Comparison of ENCODE assay signal across 8 cellular contexts in genomic region chr12:107027304-107028053, GRCh38. TPM values are rescaled to one million over a fixed set of nuclear protein-coding genes. Genes with fewer than 3 reads are reported as not detected.
DNase-seq lines count a peak whose midpoint lies in the region; TF ChIP-seq lines count a peak whose summit lies in the region.

No MANE protein-coding gene starts in this region.

- no peaks in the 10 kb centered on the region for H3K27me3 Mint-ChIP-seq in osteocyte (ENCODE audit: unreplicated experiment)

- TF ChIP-seq CTCF in fibroblast of pulmonary artery (IDR thresholded peaks at IDR 0.05; ENCODE audit: low read length, missing control alignments) (no peak), osteocyte (IDR thresholded peaks at IDR 0.05) (no peak)

- POLR2A ChIA-PET in HEK293T (lab: Yijun Ruan, JAX) = no interaction called here

- H3K4me1 Mint-ChIP-seq in osteocyte (ENCODE audit: unreplicated experiment) = peaks cover 46% of the 10 kb centered on the region

- H3K36me3 Mint-ChIP-seq in osteocyte (ENCODE audit: unreplicated experiment) = no peaks in the 10 kb centered on the region

- peak overlapping the region; percentile 54 for H3K4me3 Mint-ChIP-seq in osteocyte (ENCODE audit: unreplicated experiment)

- H3K4me3 ChIP-seq in ACC112 (ENCODE audit: low read depth, low read length) = peak overlapping the region; percentile 50
- H3K4me3 ChIP-seq in fibroblast of pulmonary artery (replicated peaks; ENCODE audit: low read depth, low read length) = no peak overlapping the region

- H3K27ac Mint-ChIP-seq in osteocyte (ENCODE audit: unreplicated experiment) = peak overlapping the region; percentile 98

- DNase-seq in HEK293T (ENCODE audit: extremely low spot score) (peak; percentile 14), T1000 (lab: John Stamatoyannopoulos, UW) (peak; percentile 6), fibroblast of pulmonary artery (ENCODE audit: low read depth) (peak; percentile 97), osteocyte (ENCODE audit: extremely low spot score, unreplicated experiment) (no peak), cortex of kidney (lab: John Stamatoyannopoulos, UW) (no peak)
- DNase-seq in activated CD4-positive, alpha-beta T cell treated with anti-CD3 and anti-CD28 coated beads for 1 hour = no peak
- no peak for DNase-seq in activated CD8-positive, alpha-beta memory T cell treated with anti-CD3 and anti-CD28 coated beads, Interleukin-2, amount 50 U/mL, for 4 hours

- CTCF ChIA-PET in HEK293T (lab: Yijun Ruan, JAX) = no interaction called here

- H3K27me3 ChIP-seq in ACC112 (ENCODE audit: insufficient read depth, low read length) = no peaks in the 10 kb centered on the region

- H2AFZ ChIP-seq in ACC112 (ENCODE audit: low read length, unreplicated experiment) = no peak overlapping the region

- peak overlapping the region; percentile 95 for H3K27ac ChIP-seq in ACC112 (ENCODE audit: low read depth, low read length)

- peaks cover 24% of the 10 kb centered on the region for H3K4me1 ChIP-seq in ACC112 (ENCODE audit: control insufficient read depth, insufficient read depth, low read length, unreplicated experiment)

- H3K79me2 ChIP-seq in ACC112 (ENCODE audit: control insufficient read depth, insufficient read depth, low read length, unreplicated experiment) = peaks cover 6% of the 10 kb centered on the region

- H3K9me3 Mint-ChIP-seq in osteocyte (ENCODE audit: unreplicated experiment) = no peaks in the 10 kb centered on the region

- H3K36me3 ChIP-seq in ACC112 (ENCODE audit: insufficient read depth, low read length) = no peaks in the 10 kb centered on the region

TF ChIP-seq in HEK293T, 16 proteins besides CTCF, POLR2A, EP300 and RAD21:
- TF ChIP-seq SUZ12 (IDR thresholded peaks at IDR 0.05) (no peak), SP1 (IDR thresholded peaks at IDR 0.05) (no peak), FOXA1 (IDR thresholded peaks at IDR 0.05) (no peak), ARNT (IDR thresholded peaks at IDR 0.05) (no peak), FOXM1 (IDR thresholded peaks at IDR 0.05; ENCODE audit: borderline replicate concordance) (no peak), ZNF384 (IDR thresholded peaks at IDR 0.05) (no peak), LEF1 (IDR thresholded peaks at IDR 0.05; ENCODE audit: borderline replicate concordance) (no peak), L3MBTL2 (conservative IDR thresholded peaks at IDR 0.05) (no peak), FOXK2 (IDR thresholded peaks at IDR 0.05) (no peak), PKNOX1 (IDR thresholded peaks at IDR 0.05) (no peak), CTBP1 (IDR thresholded peaks at IDR 0.05; ENCODE audit: borderline replicate concordance) (no peak), BHLHE40 (IDR thresholded peaks at IDR 0.05; ENCODE audit: borderline replicate concordance) (no peak), TARDBP (IDR thresholded peaks at IDR 0.05) (no peak), ELF4 (IDR thresholded peaks at IDR 0.05) (no peak), HDGF (IDR thresholded peaks at IDR 0.05; ENCODE audit: borderline replicate concordance) (no peak), NFRKB (IDR thresholded peaks at IDR 0.05) (no peak)

RNA-seq across cellular contexts. Expression of gene MTERF2, which starts 40.5 kb away (rescaled TPM):
- 12.1 and 12.5 TPM in 2 replicates for total RNA-seq in osteocyte

Comparison
In these comparisons a context has a peak if more than half of its experiments do, and no peak if none do; other contexts are left out.
1. DNase-seq: peak in HEK293T (single experiment), T1000 (single experiment) and fibroblast of pulmonary artery (single experiment); none in osteocyte (single experiment), cortex of kidney (single experiment), activated CD4-positive, alpha-beta T cell treated with anti-CD3 and anti-CD28 coated beads for 1 hour (single experiment) and activated CD8-positive, alpha-beta memory T cell treated with anti-CD3 and anti-CD28 coated beads, Interleukin-2, amount 50 U/mL, for 4 hours (single experiment).